9 cellular contexts compared by ENCODE assay signal in genomic region chr10:50260791-50261281, GRCh38. TPM values are rescaled to one million over a fixed set of nuclear protein-coding genes. Genes with fewer than 3 reads are reported as not detected.
DNase-seq lines count a peak whose midpoint lies in the region; ATAC-seq, FAIRE-seq and TF ChIP-seq lines count a peak whose summit lies in the region.
"Had no signal": no experiment of that assay in that cellular context is flagged by ENCODE, and none has a peak within 500 bp of the region (broad histone marks: within the 10 kb centered on the region; RNA-seq: fewer than 3 reads in every experiment).

No MANE protein-coding gene starts in this region.

- peaks cover 6% of the 10 kb centered on the region for H3K27me3 ChIP-seq in bronchial epithelial cell (ENCODE audit: control insufficient read depth, insufficient read depth, low read length)

- DNase-seq in bronchial epithelial cell (ENCODE audit: low read depth) (peak; percentile 14), NCI-H2081 (lab: John Stamatoyannopoulos, UW) (no peak), NCI-H2029 (lab: John Stamatoyannopoulos, UW) (no peak), midbrain (lab: John Stamatoyannopoulos, UW) (no peak), Right ventricle myocardium inferior (ENCODE audit: missing footprints) (no peak)
- DNase-seq: activated T-cell treated with anti-CD3 and anti-CD28 coated beads, Interleukin-2, amount 50 U/mL, for 1 hour had no signal

- peak; percentile 99 for ATAC-seq in GM18502 (IDR thresholded peaks at IDR 0.05; ENCODE audit: poor library complexity, unreplicated experiment)
- peak; percentile 98 for ATAC-seq in GM21390 (IDR thresholded peaks at IDR 0.05; ENCODE audit: unreplicated experiment)
- peak; percentile 98 for ATAC-seq in HG03520 (IDR thresholded peaks at IDR 0.05; ENCODE audit: unreplicated experiment)
- ATAC-seq in Right ventricle myocardium inferior = no peak

- intact Hi-C loops in Right ventricle myocardium inferior (cut with DNase I) = no loop called here

- no peak for FAIRE-seq in bronchial epithelial cell (lab: Jason Lieb, UNC)

- TF ChIP-seq CTCF in bronchial epithelial cell (IDR thresholded peaks at IDR 0.05; ENCODE audit: insufficient read depth, low read length, severe bottlenecking) = no peak

- H3K4me3 ChIP-seq in bronchial epithelial cell (ENCODE audit: low read depth, low read length) = no peak overlapping the region

- H3K36me3 ChIP-seq in bronchial epithelial cell (ENCODE audit: control insufficient read depth, insufficient read depth, low read length) = no peaks in the 10 kb centered on the region

RNA-seq across cellular contexts. Expression of gene ASAH2, which starts 9.5 kb away (rescaled TPM):
- total RNA-seq in bronchial epithelial cell (0.77 and 1.6 TPM in 2 replicates), Right ventricle myocardium inferior (2.0 TPM)
